Comparison of ENCODE assay signal across 8 cellular contexts in genomic region chr4:139651282-139652194, GRCh38. TPM values are rescaled to one million over a fixed set of nuclear protein-coding genes. Genes with fewer than 3 reads are reported as not detected.
DNase-seq lines count a peak whose midpoint lies in the region; ATAC-seq and TF ChIP-seq lines count a peak whose summit lies in the region.

No MANE protein-coding gene starts in this region.

- TF ChIP-seq CTCF in BJ (IDR thresholded peaks at IDR 0.05; ENCODE audit: insufficient read depth, low read depth, low read length): peak; percentile 90

- POLR2A ChIA-PET in BJ (lab: Charles Lee): no interaction called here

- H3K27me3 Mint-ChIP-seq in memory B cell: peaks cover 20% of the 10 kb centered on the region

- DNase-seq in BJ (ENCODE audit: low read depth) (no peak), GM19238 (ENCODE audit: insufficient read length, low spot score) (peak; percentile 30), NCI-H774 (lab: John Stamatoyannopoulos, UW) (peak; percentile 20), dermis microvascular lymphatic vessel endothelial cell (ENCODE audit: low read depth in 2 of 2) (peak; percentile 70 to 82), memory B cell (ENCODE audit: low spot score in 2 of 2) (peak; percentile 58 to 59)
- peak; percentile 40 to 42 for DNase-seq in activated CD4-positive, alpha-beta T cell treated with anti-CD3 and anti-CD28 coated beads, Interleukin-2, amount 50 U/mL, for 24 hours (ENCODE audit: low read depth in 1 of 2, low spot score in 1 of 2)
- DNase-seq in stimulated activated CD8-positive, alpha-beta memory T cell treated with anti-CD3 and anti-CD28 coated beads, Interleukin-15, amount 100 ng/mL, for 48 hours (ENCODE audit: low read depth in 2 of 2): peak; percentile 15 to 22

- peak overlapping the region; percentile 21 for H3K27ac Mint-ChIP-seq in memory B cell

- H3K36me3 Mint-ChIP-seq in memory B cell: no peaks in the 10 kb centered on the region

- no peak overlapping the region for H3K4me3 ChIP-seq in BJ (ENCODE audit: low read depth, low read length)

- H3K27me3 ChIP-seq in BJ (ENCODE audit: control insufficient read depth, insufficient read depth, low read length): no peaks in the 10 kb centered on the region

- H3K9me3 Mint-ChIP-seq in memory B cell: no peaks in the 10 kb centered on the region

- ATAC-seq in HG03457 (IDR thresholded peaks at IDR 0.05; ENCODE audit: unreplicated experiment): peak; percentile 83
- ATAC-seq in memory B cell (ENCODE audit: low read depth): peak; percentile 86

- no peak overlapping the region for H3K4me3 Mint-ChIP-seq in memory B cell

- CTCF ChIA-PET in BJ (lab: Yijun Ruan, JAX): interaction anchor here (0.6 to 6.5 kb wide), 32 partner anchors 9 to 675 kb away, joined by 3 to 149 read pairs (median 4); partner anchors contain the start of gene MGST2

- H3K4me1 Mint-ChIP-seq in memory B cell: peaks cover 8% of the 10 kb centered on the region

- no peaks in the 10 kb centered on the region for H3K36me3 ChIP-seq in BJ (ENCODE audit: control insufficient read depth, insufficient read depth, low read length)

RNA-seq across cellular contexts. Expression of gene MGST2, which starts 14.1 kb away (rescaled TPM):
- polyA plus RNA-seq in BJ (2011; rRNA removed): 10.0 and 17.5 TPM in 2 replicates
- polyA minus RNA-seq in BJ (2011; rRNA and poly(A)+ RNA removed): 2.7 and 3.8 TPM in 2 replicates
- 61.4 and 68.7 TPM in 2 replicates for total RNA-seq in dermis microvascular lymphatic vessel endothelial cell
